24 cellular contexts compared by ENCODE assay signal in the genomic region with DNA sequence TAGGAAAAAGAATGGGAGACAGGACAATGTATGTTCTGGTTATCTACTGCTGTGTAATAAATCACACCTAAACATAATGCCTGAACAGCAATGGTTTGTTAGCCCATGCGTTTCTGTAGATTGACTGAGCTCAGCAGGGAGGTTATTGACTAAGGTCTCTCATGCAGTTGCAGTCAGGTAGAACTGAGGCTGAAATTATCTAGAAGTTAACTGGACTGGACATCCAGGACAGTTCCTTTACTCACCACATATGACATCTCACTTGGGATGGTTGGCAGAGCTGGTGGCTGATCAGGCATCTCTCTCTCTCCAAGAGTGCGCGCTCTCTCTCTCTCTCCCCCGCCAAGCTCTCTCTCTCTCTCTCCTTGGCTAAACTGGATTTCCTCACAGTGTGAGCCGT. TPM values are rescaled to one million over a fixed set of nuclear protein-coding genes. Genes with fewer than 3 reads are reported as not detected.
"Had no signal": no experiment of that assay in that cellular context is flagged by ENCODE, and none has a peak within 500 bp of the region (broad histone marks: within the 10 kb centered on the region; RNA-seq: fewer than 3 reads in every experiment).

No MANE protein-coding gene starts in this region.

- DNase-seq: activated CD4-positive, alpha-beta memory T cell treated with anti-CD3 and anti-CD28 coated beads, Interleukin-2, amount 10 ng/mL, durations not matched to agents 7 days and 5 days; activated CD4-positive, alpha-beta T cell treated with anti-CD3 and anti-CD28 coated beads for 48 hours; activated CD4-positive, CD25-positive, alpha-beta regulatory T cell; activated naive CD4-positive, alpha-beta T cell; activated naive CD8-positive, alpha-beta T cell treated with anti-CD3 and anti-CD28 coated beads for 36 hours; activated T-cell treated with anti-CD3 and anti-CD28 coated beads, Interleukin-2, amount 50 U/mL, for 1 hour; amygdala; caudate nucleus; endodermal cell; hypothalamus; spleen; stimulated activated CD4-positive, alpha-beta T cell treated with anti-CD3 and anti-CD28 coated beads, Interleukin-4, amount 100 ng/mL, for 4 hours; stimulated activated naive B cell treated with anti-CD40 and anti-IgM and Interleukin-4, amounts not matched to agents 10 μg/mL and 1 μg/mL and 100 μg/mL, for 72 hours; thyroid gland had no signal

- ATAC-seq: activated T-helper 17 cell treated with anti-CD3 and anti-CD28 coated beads, Interleukin-2, amount 50 U/mL, for 72 hours; left lobe of liver; natural killer cell treated with Interleukin-12 subunit alpha and Interleukin-12 subunit beta and Interleukin-15 and Interleukin-18, amount 100 ng/mL, for 72 hours; stimulated activated naive B cell treated with anti-CD40 and anti-IgM and Interleukin-4, amounts not matched to agents 10 μg/mL and 1 μg/mL and 100 μg/mL, for 72 hours had no signal

- H3K27ac ChIP-seq: neutrophil, spleen, thyroid gland had no signal

RNA-seq across cellular contexts. Expression of a gene that starts 8.9 kb away (rescaled TPM):
- total RNA-seq: activated CD4-positive, alpha-beta memory T cell treated with anti-CD3 and anti-CD28 coated beads, Interleukin-2, amount 10 ng/mL, durations not matched to agents 7 days and 5 days; activated naive CD8-positive, alpha-beta T cell treated with anti-CD3 and anti-CD28 coated beads for 36 hours; activated T-helper 17 cell treated with anti-CD3 and anti-CD28 coated beads, Interleukin-2, amount 50 U/mL, for 72 hours; endodermal cell; epithelial cell of proximal tubule; frontal cortex; left lobe of liver; lung microvascular endothelial cell; mesothelial cell of epicardium; natural killer cell treated with Interleukin-12 subunit alpha and Interleukin-12 subunit beta and Interleukin-15 and Interleukin-18, amount 100 ng/mL, for 72 hours; spleen; subcutaneous adipose tissue; thyroid gland; ureter had no signal
